In the genomic region with DNA sequence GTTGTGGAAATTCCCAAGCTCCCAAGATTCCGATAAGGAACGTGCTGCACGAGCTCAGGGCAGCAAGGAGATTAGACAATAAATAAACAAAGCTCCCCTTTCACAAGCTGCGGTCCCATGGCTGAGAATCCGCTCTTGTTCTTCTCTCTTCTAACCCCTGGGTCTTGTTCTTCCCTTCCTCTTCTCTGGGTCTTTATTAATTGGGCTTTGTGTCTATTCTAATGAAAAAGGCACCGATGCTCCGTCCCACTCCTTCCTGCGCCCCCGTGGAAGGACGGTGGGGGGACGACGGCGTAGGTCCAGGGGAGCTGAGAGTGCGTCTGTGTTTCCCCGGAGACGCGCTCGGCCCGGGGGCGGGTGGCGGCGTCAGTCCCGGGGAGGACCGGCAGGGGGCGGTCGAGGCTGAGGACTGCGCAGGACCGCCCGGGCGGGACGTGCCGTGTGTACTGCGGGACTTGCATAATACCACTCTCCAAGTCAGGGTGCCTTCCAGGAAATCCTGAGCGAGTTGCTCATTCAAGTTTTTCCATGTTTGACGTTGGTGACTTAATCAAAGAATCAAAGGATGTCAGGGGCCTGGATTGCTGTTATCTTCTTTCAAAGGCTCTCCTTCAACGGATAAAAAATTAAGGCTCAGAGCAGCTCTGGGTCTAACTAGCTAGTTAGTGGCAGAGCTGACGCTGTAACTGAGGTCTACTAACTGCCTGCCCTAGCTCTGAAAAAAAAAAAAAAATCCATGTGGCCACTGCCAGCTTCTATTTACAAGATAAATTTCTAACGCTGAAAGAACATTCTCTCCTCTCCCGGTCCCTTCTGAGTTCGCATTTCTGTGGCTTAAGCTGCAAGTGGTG, we compare ENCODE assay signal across 8 cellular contexts.
DNase-seq lines count a peak whose midpoint lies in the region; ATAC-seq and TF ChIP-seq lines count a peak whose summit lies in the region.

No MANE protein-coding gene starts in this region.

- peak; percentile 96 for ATAC-seq in GM21423 (IDR thresholded peaks at IDR 0.05; ENCODE audit: unreplicated experiment)

- peaks cover 11% of the 10 kb centered on the region for H3K4me1 ChIP-seq in osteoblast (ENCODE audit: insufficient read depth, low read length)

- peak overlapping the region; percentile 88 for H3K4me2 ChIP-seq in osteoblast (ENCODE audit: insufficient read depth, low read length)

- intact Hi-C loops in head of caudate nucleus (cut with DNase I) = loop anchor here (5.0 to 10.0 kb wide), 2 partner anchors 103 to 226 kb away; no protein-coding TSS in a partner anchor

- H2AFZ ChIP-seq in osteoblast (ENCODE audit: low read length) = peak overlapping the region; percentile 86

- no peak overlapping the region for H3K27ac ChIP-seq in SK-N-MC
- H3K27ac ChIP-seq in osteoblast (ENCODE audit: low read depth, low read length) = peak overlapping the region; percentile 56
- H3K27ac ChIP-seq in temporal lobe (ENCODE audit: low read depth, low read length) = peak overlapping the region; percentile 31

- no peak overlapping the region for H3K9ac ChIP-seq in SK-N-MC (ENCODE audit: insufficient read length)

- H3K9me3 ChIP-seq in SK-N-MC (ENCODE audit: low read depth, low read length) (0 out of 2 replicates have a peak, but pooled peaks cover 2% of the 10 kb centered on the region), osteoblast (ENCODE audit: low read depth, low read length) (no peaks in the 10 kb centered on the region)

- peaks cover 18% of the 10 kb centered on the region for H3K27me3 ChIP-seq in osteoblast (ENCODE audit: insufficient read depth, low read length)

- no peaks in the 10 kb centered on the region for H3K79me2 ChIP-seq in osteoblast (ENCODE audit: insufficient read depth, low read length)

- H3K4me3 ChIP-seq in SK-N-MC (peak overlapping the region; percentile 64), osteoblast (ENCODE audit: insufficient read depth, low read length) (peak overlapping the region; percentile 61)

- TF ChIP-seq CTCF in osteoblast (IDR thresholded peaks at IDR 0.05; ENCODE audit: extremely low read depth, low read depth, low read length) = peak; percentile 83

- DNase-seq in DMS 273 treated with DMSO at 0.1 percent for 48 hours (lab: John Stamatoyannopoulos, UW) (peak; percentile 59), HUDEP-2 (lab: John Stamatoyannopoulos, UW; ENCODE audit: unreplicated experiment in 76 of 76) (peak in 56 of 76 experiments; percentile 1 to 77 (median 28)), SK-N-MC (ENCODE audit: low read depth, low spot score) (peak; percentile 42), head of caudate nucleus (peak; percentile 74 to 95 (median 88)), osteoblast (ENCODE audit: insufficient read length, low spot score, missing footprints) (peak; percentile 93)
- DNase-seq in activated naive CD4-positive, alpha-beta T cell treated with anti-CD3 and anti-CD28 coated beads, Interleukin-2, amount 50 U/mL, for 16 hours = peak; percentile 73

- no peaks in the 10 kb centered on the region for H3K36me3 ChIP-seq in SK-N-MC (ENCODE audit: insufficient read depth, low read length)
- no peaks in the 10 kb centered on the region for H3K36me3 ChIP-seq in osteoblast (ENCODE audit: insufficient read depth, low read length)

- H4K20me1 ChIP-seq in osteoblast (ENCODE audit: insufficient read depth, low read length) = no peaks in the 10 kb centered on the region

Comparison
In these comparisons a context has a peak if more than half of its experiments do, and no peak if none do; other contexts are left out.
1. DNase-seq: peak in every context shown above with its lines; median percentile 93 in osteoblast; 88 in head of caudate nucleus; 73 in activated naive CD4-positive, alpha-beta T cell treated with anti-CD3 and anti-CD28 coated beads, Interleukin-2, amount 50 U/mL, for 16 hours; 59 in DMS 273 treated with DMSO at 0.1 percent for 48 hours; 42 in SK-N-MC; 28 in HUDEP-2.